21 cellular contexts compared by ENCODE assay signal in the genomic region with DNA sequence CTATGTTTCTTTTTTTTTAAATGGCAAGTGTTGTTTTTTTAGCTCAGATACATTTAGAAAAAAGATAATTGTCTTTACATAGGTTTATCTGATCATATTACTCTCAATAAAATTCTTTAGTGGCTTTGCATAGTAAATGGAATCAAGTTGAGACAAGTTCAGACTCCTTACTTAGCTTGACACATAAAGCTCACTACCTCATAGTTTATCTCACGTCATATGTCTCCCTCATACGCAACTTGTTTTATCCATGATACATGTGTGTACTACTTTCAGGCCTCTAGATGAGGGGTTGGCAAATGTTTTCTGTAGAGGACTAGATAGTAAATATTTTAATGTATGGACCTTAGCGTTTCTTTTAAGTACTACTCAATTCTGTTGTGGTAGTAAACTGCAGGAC.
"Had no signal": no experiment of that assay in that cellular context is flagged by ENCODE, and none has a peak within 500 bp of the region (broad histone marks: within the 10 kb centered on the region; RNA-seq: fewer than 3 reads in every experiment).

No MANE protein-coding gene starts in this region.

- H3K27ac ChIP-seq: coronary artery, left lung, suprapubic skin had no signal

- H3K36me3 ChIP-seq: left lung, stomach, suprapubic skin, transverse colon had no signal

- H3K4me3 Mint-ChIP-seq: activated naive CD8-positive, alpha-beta T cell treated with anti-CD3 and anti-CD28 coated beads for 36 hours; activated T-cell treated with anti-CD3 and anti-CD28 coated beads, Interleukin-2, amount 50 U/mL, for 4 hours; endodermal cell; natural killer cell; stimulated activated memory B cell treated with anti-CD40 and anti-IgM and Interleukin-4, amounts not matched to agents 10 μg/mL and 1 μg/mL and 100 μg/mL, for 72 hours; T-helper 2 cell treated with Interferon-gamma antibody and Interleukin-4, amounts not matched to agents 5 μg/mL and 100 μg/mL, for 36 hours had no signal

- H3K27me3 Mint-ChIP-seq: activated naive CD8-positive, alpha-beta T cell treated with anti-CD3 and anti-CD28 coated beads for 36 hours; stimulated activated memory B cell treated with anti-CD40 and anti-IgM and Interleukin-4, amounts not matched to agents 10 μg/mL and 1 μg/mL and 100 μg/mL, for 72 hours had no signal

- H3K9me3 Mint-ChIP-seq: activated naive CD8-positive, alpha-beta T cell treated with anti-CD3 and anti-CD28 coated beads for 36 hours; activated T-cell treated with anti-CD3 and anti-CD28 coated beads, Interleukin-2, amount 50 U/mL, for 4 hours; endodermal cell; natural killer cell; stimulated activated memory B cell treated with anti-CD40 and anti-IgM and Interleukin-4, amounts not matched to agents 10 μg/mL and 1 μg/mL and 100 μg/mL, for 72 hours; T-helper 2 cell treated with Interferon-gamma antibody and Interleukin-4, amounts not matched to agents 5 μg/mL and 100 μg/mL, for 36 hours had no signal

- H3K4me1 Mint-ChIP-seq: natural killer cell had no signal

- H3K27ac Mint-ChIP-seq: activated naive CD8-positive, alpha-beta T cell treated with anti-CD3 and anti-CD28 coated beads for 36 hours; natural killer cell; stimulated activated memory B cell treated with anti-CD40 and anti-IgM and Interleukin-4, amounts not matched to agents 10 μg/mL and 1 μg/mL and 100 μg/mL, for 72 hours; T-helper 2 cell treated with Interferon-gamma antibody and Interleukin-4, amounts not matched to agents 5 μg/mL and 100 μg/mL, for 36 hours had no signal

- DNase-seq: activated CD4-positive, alpha-beta T cell treated with anti-CD3 and anti-CD28 coated beads for 1 hour; activated CD4-positive, alpha-beta T cell treated with anti-CD3 and anti-CD28 coated beads, Interleukin-2, amount 50 U/mL, for 4 hours; activated CD8-positive, alpha-beta memory T cell treated with anti-CD3 and anti-CD28 coated beads, Interleukin-2, amount 50 U/mL, for 48 hours; activated naive CD4-positive, alpha-beta T cell treated with Interleukin-2 at 50 U/mL for 16 hours; activated naive CD8-positive, alpha-beta T cell treated with anti-CD3 and anti-CD28 coated beads for 36 hours; activated T-cell treated with anti-CD3 and anti-CD28 coated beads, Interleukin-2, amount 50 U/mL, for 4 hours; cerebellar nuclear complex; endodermal cell; foreskin fibroblast; left lung; midbrain; natural killer cell; small intestine; stimulated activated CD4-positive, alpha-beta T cell treated with anti-CD3 and anti-CD28 coated beads, Interleukin-2, amount 100 ng/mL, for 24 hours; stomach; transverse colon had no signal

- ATAC-seq: activated T-cell treated with anti-CD3 and anti-CD28 coated beads, Interleukin-2, amount 50 U/mL, for 4 hours; left lung; natural killer cell; sciatic nerve; stimulated activated memory B cell treated with anti-CD40 and anti-IgM and Interleukin-4, amounts not matched to agents 10 μg/mL and 1 μg/mL and 100 μg/mL, for 72 hours had no signal

- H3K36me3 Mint-ChIP-seq: activated naive CD8-positive, alpha-beta T cell treated with anti-CD3 and anti-CD28 coated beads for 36 hours; natural killer cell; stimulated activated memory B cell treated with anti-CD40 and anti-IgM and Interleukin-4, amounts not matched to agents 10 μg/mL and 1 μg/mL and 100 μg/mL, for 72 hours had no signal

- H3K27me3 ChIP-seq: left lung, stomach, suprapubic skin, transverse colon had no signal

- H3K4me1 ChIP-seq: suprapubic skin had no signal

- H3K4me3 ChIP-seq: coronary artery, left lung, stomach, suprapubic skin, transverse colon had no signal

- H3K9me3 ChIP-seq: left lung, stomach, suprapubic skin, transverse colon had no signal
